ENCODE assay signal across 22 cellular contexts in genomic region chr10:68595513-68595912, GRCh38.
"Had no signal": no experiment of that assay in that cellular context is flagged by ENCODE, and none has a peak within 500 bp of the region (broad histone marks: within the 10 kb centered on the region; RNA-seq: fewer than 3 reads in every experiment).

No MANE protein-coding gene starts in this region.

- H3K4me1 ChIP-seq: foreskin keratinocyte had no signal

- ATAC-seq: activated CD8-positive, alpha-beta T cell treated with anti-CD3 and anti-CD28 coated beads, Interleukin-2, amount 10 ng/mL, durations not matched to agents 7 days and 5 days; foreskin keratinocyte; left lobe of liver; lower lobe of right lung; naive thymus-derived CD4-positive, alpha-beta T cell; stimulated activated memory B cell treated with anti-CD40 and anti-IgM and Interleukin-4, amounts not matched to agents 10 μg/mL and 1 μg/mL and 100 μg/mL, for 72 hours had no signal

- DNase-seq: activated CD4-positive, alpha-beta T cell treated with anti-CD3 and anti-CD28 coated beads, Interleukin-2, amount 10 ng/mL, durations not matched to agents 7 days and 5 days; activated CD8-positive, alpha-beta T cell treated with anti-CD3 and anti-CD28 coated beads, Interleukin-2, amount 10 ng/mL, durations not matched to agents 7 days and 5 days; activated gamma-delta T cell; activated naive CD4-positive, alpha-beta T cell treated with anti-CD3 and anti-CD28 coated beads, Interleukin-2, amount 50 U/mL, for 16 hours; aorta; brain microvascular endothelial cell; caudate nucleus; effector CD4-positive, alpha-beta T cell; foreskin keratinocyte; lower lobe of right lung; naive thymus-derived CD4-positive, alpha-beta T cell; retina; sigmoid colon; stimulated activated CD4-positive, alpha-beta T cell treated with anti-CD3 and anti-CD28 coated beads, Interleukin-15, amount 100 ng/mL, for 24 hours; trophoblast cell had no signal

- H3K4me2 ChIP-seq: smooth muscle cell had no signal

- H3K9me3 ChIP-seq: lower lobe of right lung, sigmoid colon, vagina had no signal

- H3K27me3 ChIP-seq: brain microvascular endothelial cell, foreskin keratinocyte, sigmoid colon, vagina had no signal

- H3K36me3 ChIP-seq: brain microvascular endothelial cell, lower lobe of right lung, sigmoid colon, vagina had no signal

- H3K4me3 Mint-ChIP-seq: activated CD4-positive, alpha-beta T cell treated with anti-CD3 and anti-CD28 coated beads, Interleukin-2, amount 10 ng/mL, durations not matched to agents 7 days and 5 days; activated CD8-positive, alpha-beta T cell treated with anti-CD3 and anti-CD28 coated beads, Interleukin-2, amount 10 ng/mL, durations not matched to agents 7 days and 5 days; activated T-helper 1 cell treated with anti-CD3 and anti-CD28 coated beads, Interleukin-12 subunit alpha, Interleukin-12 subunit beta, Interleukin-2, Interleukin-4 antibody, amounts not matched to agents 30 ng/mL and 10 ng/mL and 1 ng/mL, durations not matched to agents 14 hours and 24 hours and 36 hours; dendritic cell treated with granulocyte-macrophage colony-stimulating factor and Interleukin-4, amounts not matched to agents 40 ng/mL and 50 ng/mL, for 4 days; naive thymus-derived CD4-positive, alpha-beta T cell; stimulated activated memory B cell treated with anti-CD40 and anti-IgM and Interleukin-4, amounts not matched to agents 10 μg/mL and 1 μg/mL and 100 μg/mL, for 72 hours had no signal

- H3K27me3 Mint-ChIP-seq: progenitor cell of endocrine pancreas; stimulated activated memory B cell treated with anti-CD40 and anti-IgM and Interleukin-4, amounts not matched to agents 10 μg/mL and 1 μg/mL and 100 μg/mL, for 72 hours had no signal

- H3K4me3 ChIP-seq: lower lobe of right lung, sigmoid colon, smooth muscle cell, vagina had no signal

- H3K27ac Mint-ChIP-seq: activated CD4-positive, alpha-beta T cell treated with anti-CD3 and anti-CD28 coated beads, Interleukin-2, amount 10 ng/mL, durations not matched to agents 7 days and 5 days; activated CD8-positive, alpha-beta T cell treated with anti-CD3 and anti-CD28 coated beads, Interleukin-2, amount 10 ng/mL, durations not matched to agents 7 days and 5 days; activated T-helper 1 cell treated with anti-CD3 and anti-CD28 coated beads, Interleukin-12 subunit alpha, Interleukin-12 subunit beta, Interleukin-2, Interleukin-4 antibody, amounts not matched to agents 30 ng/mL and 10 ng/mL and 1 ng/mL, durations not matched to agents 14 hours and 24 hours and 36 hours; dendritic cell treated with granulocyte-macrophage colony-stimulating factor and Interleukin-4, amounts not matched to agents 40 ng/mL and 50 ng/mL, for 4 days; naive thymus-derived CD4-positive, alpha-beta T cell; progenitor cell of endocrine pancreas; stimulated activated memory B cell treated with anti-CD40 and anti-IgM and Interleukin-4, amounts not matched to agents 10 μg/mL and 1 μg/mL and 100 μg/mL, for 72 hours had no signal

- H3K9me3 Mint-ChIP-seq: activated CD4-positive, alpha-beta T cell treated with anti-CD3 and anti-CD28 coated beads, Interleukin-2, amount 10 ng/mL, durations not matched to agents 7 days and 5 days; activated T-helper 1 cell treated with anti-CD3 and anti-CD28 coated beads, Interleukin-12 subunit alpha, Interleukin-12 subunit beta, Interleukin-2, Interleukin-4 antibody, amounts not matched to agents 30 ng/mL and 10 ng/mL and 1 ng/mL, durations not matched to agents 14 hours and 24 hours and 36 hours; dendritic cell treated with granulocyte-macrophage colony-stimulating factor and Interleukin-4, amounts not matched to agents 40 ng/mL and 50 ng/mL, for 4 days; naive thymus-derived CD4-positive, alpha-beta T cell; stimulated activated memory B cell treated with anti-CD40 and anti-IgM and Interleukin-4, amounts not matched to agents 10 μg/mL and 1 μg/mL and 100 μg/mL, for 72 hours had no signal

- H3K36me3 Mint-ChIP-seq: naive thymus-derived CD4-positive, alpha-beta T cell; stimulated activated memory B cell treated with anti-CD40 and anti-IgM and Interleukin-4, amounts not matched to agents 10 μg/mL and 1 μg/mL and 100 μg/mL, for 72 hours had no signal

- H3K27ac ChIP-seq: brain microvascular endothelial cell, foreskin keratinocyte, lower lobe of right lung, sigmoid colon, vagina had no signal
